Comparison of ENCODE assay signal across 12 cellular contexts in genomic region chr7:131015131-131015954, GRCh38.
DNase-seq lines count a peak whose midpoint lies in the region; ATAC-seq and TF ChIP-seq lines count a peak whose summit lies in the region.
"Had no signal": no experiment of that assay in that cellular context is flagged by ENCODE, and none has a peak within 500 bp of the region (broad histone marks: within the 10 kb centered on the region; RNA-seq: fewer than 3 reads in every experiment).

No MANE protein-coding gene starts in this region.

- no peak for ATAC-seq in stimulated activated naive B cell treated with anti-CD40 and anti-IgM and Interleukin-4, amounts not matched to agents 10 μg/mL and 1 μg/mL and 100 μg/mL, for 72 hours (replicated peaks)
- ATAC-seq in HG03457 (IDR thresholded peaks at IDR 0.05; ENCODE audit: unreplicated experiment) (no peak), body of pancreas (no peak)

- H3K4me2 ChIP-seq in SK-N-SH: no peak overlapping the region

- peaks cover 7% of the 10 kb centered on the region for H3K36me3 Mint-ChIP-seq in activated naive CD4-positive, alpha-beta T cell treated with anti-CD3 and anti-CD28 coated beads for 36 hours (ENCODE audit: low read depth)
- H3K36me3 Mint-ChIP-seq in stimulated activated naive B cell treated with anti-CD40 and anti-IgM and Interleukin-4, amounts not matched to agents 10 μg/mL and 1 μg/mL and 100 μg/mL, for 72 hours: peaks cover 30 to 38% of the 10 kb centered on the region in 2 donors

- H3K4me1 ChIP-seq in SK-N-SH (ENCODE audit: control insufficient read depth in 1 of 2, insufficient read depth in 2 of 2, low read depth in 1 of 2, low read length in 1 of 2): peaks cover 25 to 37% of the 10 kb centered on the region in 2 experiments
- peaks cover 38% of the 10 kb centered on the region for H3K4me1 ChIP-seq in body of pancreas

- H3K36me3 ChIP-seq in SK-N-SH (replicated peaks in 1 of 2; ENCODE audit: control insufficient read depth in 1 of 2, insufficient read depth in 2 of 2, low read length in 1 of 2) (peaks cover 0 to 4% of the 10 kb centered on the region in 2 experiments), body of pancreas (replicated peaks in 1 of 2; ENCODE audit: insufficient read depth in 1 of 2, low read depth in 2 of 2) (no peaks in the 10 kb centered on the region)

- no peak for TF ChIP-seq CTCF in SK-N-SH (IDR thresholded peaks at IDR 0.05)
- no peak for TF ChIP-seq CTCF in body of pancreas (IDR thresholded peaks at IDR 0.05)

- TF ChIP-seq EP300 in SK-N-SH (IDR thresholded peaks at IDR 0.05; ENCODE audit: borderline replicate concordance in 1 of 2, low read depth in 1 of 2, low read length in 1 of 2): no peak

- no peak overlapping the region for H3K27ac ChIP-seq in SK-N-SH (ENCODE audit: low read depth in 2 of 2, low read length in 1 of 2)
- peak overlapping the region in 1 of 4 donors; percentile 36 for H3K27ac ChIP-seq in body of pancreas

- H3K27ac Mint-ChIP-seq in activated naive CD4-positive, alpha-beta T cell treated with anti-CD3 and anti-CD28 coated beads for 36 hours: peak overlapping the region; percentile 22
- H3K27ac Mint-ChIP-seq in stimulated activated naive B cell treated with anti-CD40 and anti-IgM and Interleukin-4, amounts not matched to agents 10 μg/mL and 1 μg/mL and 100 μg/mL, for 72 hours: peak overlapping the region; percentile 62

- no peaks in the 10 kb centered on the region for H3K9me2 ChIP-seq in SK-N-SH

- no peak overlapping the region for H3K4me3 Mint-ChIP-seq in activated naive CD4-positive, alpha-beta T cell treated with anti-CD3 and anti-CD28 coated beads for 36 hours
- H3K4me3 Mint-ChIP-seq in stimulated activated naive B cell treated with anti-CD40 and anti-IgM and Interleukin-4, amounts not matched to agents 10 μg/mL and 1 μg/mL and 100 μg/mL, for 72 hours: no peak overlapping the region

- H3K9me3 Mint-ChIP-seq in activated naive CD4-positive, alpha-beta T cell treated with anti-CD3 and anti-CD28 coated beads for 36 hours: peaks cover 2% of the 10 kb centered on the region
- peaks cover 1 to 3% of the 10 kb centered on the region in 2 donors for H3K9me3 Mint-ChIP-seq in stimulated activated naive B cell treated with anti-CD40 and anti-IgM and Interleukin-4, amounts not matched to agents 10 μg/mL and 1 μg/mL and 100 μg/mL, for 72 hours

- POLR2A ChIA-PET in SK-N-SH (lab: Yijun Ruan, JAX): no interaction called here

- no peak overlapping the region for H2AFZ ChIP-seq in SK-N-SH (ENCODE audit: low read depth)

- no peaks in the 10 kb centered on the region for H3K27me3 Mint-ChIP-seq in activated naive CD4-positive, alpha-beta T cell treated with anti-CD3 and anti-CD28 coated beads for 36 hours (ENCODE audit: low read depth)
- no peaks in the 10 kb centered on the region for H3K27me3 Mint-ChIP-seq in stimulated activated naive B cell treated with anti-CD40 and anti-IgM and Interleukin-4, amounts not matched to agents 10 μg/mL and 1 μg/mL and 100 μg/mL, for 72 hours

- TF ChIP-seq RAD21 in SK-N-SH (IDR thresholded peaks at IDR 0.05; ENCODE audit: low read length): no peak

- H3F3A ChIP-seq in SK-N-SH (replicated peaks; ENCODE audit: insufficient read depth): peaks cover 33% of the 10 kb centered on the region

- no peak for DNase-seq in activated naive CD4-positive, alpha-beta T cell treated with anti-CD3 and anti-CD28 coated beads for 36 hours
- DNase-seq in activated naive CD4-positive, alpha-beta T cell treated with anti-CD3 and anti-CD28 coated beads, Interleukin-2, amount 50 U/mL, for 16 hours: no peak
- DNase-seq in SK-N-SH (no peak), fibroblast of gingiva (ENCODE audit: low read depth) (peak; percentile 74), DMS79 (lab: John Stamatoyannopoulos, UW) (no peak), body of pancreas (no peak)
- DNase-seq in stimulated activated naive B cell treated with anti-CD40 and anti-IgM and Interleukin-4, amounts not matched to agents 10 μg/mL and 1 μg/mL and 100 μg/mL, for 72 hours: no peak
- DNase-seq: AML-193, GOT3, NCI-H774 had no signal

- TF ChIP-seq POLR2A in body of pancreas (IDR thresholded peaks at IDR 0.05): no peak

- H3K9me3 ChIP-seq in SK-N-SH: no peaks in the 10 kb centered on the region
- no peaks in the 10 kb centered on the region for H3K9me3 ChIP-seq in body of pancreas

- H4K20me1 ChIP-seq in SK-N-SH (ENCODE audit: insufficient read depth): 0 out of 2 replicates have a peak, but pooled peaks cover 4% of the 10 kb centered on the region

- H3K4me1 Mint-ChIP-seq in activated naive CD4-positive, alpha-beta T cell treated with anti-CD3 and anti-CD28 coated beads for 36 hours (ENCODE audit: low read depth): peaks cover 82% of the 10 kb centered on the region
- peaks cover 57 to 74% of the 10 kb centered on the region in 2 donors for H3K4me1 Mint-ChIP-seq in stimulated activated naive B cell treated with anti-CD40 and anti-IgM and Interleukin-4, amounts not matched to agents 10 μg/mL and 1 μg/mL and 100 μg/mL, for 72 hours

- WGBS in SK-N-SH (ENCODE audit: low lambda C conversion rate): 80% methylated on average over 9 of the region's 9 CpGs
- 79 to 81% methylated on average over 9 of the region's 9 CpGs for WGBS in body of pancreas, 2 donors

- H3K79me2 ChIP-seq in SK-N-SH (ENCODE audit: insufficient read depth): peaks cover 66% of the 10 kb centered on the region

- CTCF ChIA-PET in activated naive CD4-positive, alpha-beta T cell treated with anti-CD3 and anti-CD28 coated beads for 36 hours (lab: Charles Lee): no interaction called here
- CTCF ChIA-PET in SK-N-SH (lab: Yijun Ruan, JAX): interaction anchor here (1.5 to 3.7 kb wide), 5 partner anchors 8 to 119 kb away, joined by 7 to 20 read pairs (median 10); no protein-coding TSS in a partner anchor

- H3K27me3 ChIP-seq in SK-N-SH (ENCODE audit: insufficient read depth): no peaks in the 10 kb centered on the region
- H3K27me3 ChIP-seq in body of pancreas: no peaks in the 10 kb centered on the region

- no peak overlapping the region for H3K4me3 ChIP-seq in SK-N-SH (ENCODE audit: low read depth in 2 of 2, low read length in 1 of 2)
- H3K4me3 ChIP-seq in body of pancreas: no peak overlapping the region
- H3K4me3 ChIP-seq: coronary artery had no signal

- no peak overlapping the region for H3K9ac ChIP-seq in SK-N-SH

- intact Hi-C loops in activated naive CD4-positive, alpha-beta T cell treated with anti-CD3 and anti-CD28 coated beads for 36 hours (cut with micrococcal nuclease): loop anchor here (10.0 kb wide), 1 partner anchor 371 kb away; no protein-coding TSS in a partner anchor
- intact Hi-C loops in body of pancreas (cut with DNase I): no loop called here

TF ChIP-seq in SK-N-SH, 30 proteins besides CTCF, POLR2A, EP300 and RAD21:
- 0 out of 2 replicates have a peak, but pooled peaks have one; percentile 4 for TF ChIP-seq FOSL2 (IDR thresholded peaks at IDR 0.05; ENCODE audit: borderline replicate concordance, low read depth)
- TF ChIP-seq USF2 (IDR thresholded peaks at IDR 0.05; ENCODE audit: borderline replicate concordance, low read depth, low read length): no peak
TF ChIP-seq in SK-N-SH: peak in this region for 1.
